Comparison of ENCODE assay signal across 8 cellular contexts in the genomic region with DNA sequence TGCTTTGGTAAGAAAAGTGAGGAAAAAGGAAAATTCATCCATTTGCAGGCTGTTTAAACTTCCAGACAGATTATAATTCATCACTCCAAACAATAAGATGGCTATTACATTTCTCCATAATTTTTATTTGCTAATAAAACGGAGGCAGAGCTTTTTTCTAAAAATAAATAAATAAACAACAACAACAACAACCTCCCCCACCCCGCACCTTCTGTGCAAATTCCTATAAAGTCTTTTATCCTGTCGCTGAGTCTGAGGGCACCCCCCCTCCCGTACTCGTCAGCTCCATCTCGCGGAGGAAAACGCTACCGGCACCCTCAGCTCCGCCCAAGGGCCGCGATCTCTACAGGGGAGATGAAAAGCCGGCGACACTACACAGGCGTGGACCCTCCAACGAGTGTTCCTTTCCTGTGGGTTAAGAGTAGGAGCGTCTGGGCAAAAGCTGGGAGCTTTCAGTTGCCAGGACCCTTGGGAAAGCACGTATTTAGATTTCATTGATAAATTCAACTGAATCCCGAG. TPM values are rescaled to one million over a fixed set of nuclear protein-coding genes. Genes with fewer than 3 reads are reported as not detected.
DNase-seq lines count a peak whose midpoint lies in the region; ATAC-seq and TF ChIP-seq lines count a peak whose summit lies in the region.

No MANE protein-coding gene starts in this region.

- H3K9me3 ChIP-seq in mononuclear cell (ENCODE audit: low read depth, low read length) = no peaks in the 10 kb centered on the region

- H3K27me3 ChIP-seq in mononuclear cell (ENCODE audit: insufficient read depth, low read length) = no peaks in the 10 kb centered on the region

- H3K4me3 ChIP-seq in epithelial cell of esophagus (ENCODE audit: low read length) (peak overlapping the region; percentile 69), mononuclear cell (ENCODE audit: low read length) (peak overlapping the region; percentile 54)

- TF ChIP-seq RAD21 in Ishikawa (IDR thresholded peaks at IDR 0.05; ENCODE audit: low read depth) = peak; percentile 69

- ATAC-seq in GM21526 (IDR thresholded peaks at IDR 0.05; ENCODE audit: low FRiP score, unreplicated experiment) = peak; percentile 54

- DNase-seq in COLO668 (lab: John Stamatoyannopoulos, UW; ENCODE audit: unreplicated experiment) (peak; percentile 74), OCI-M1 (lab: John Stamatoyannopoulos, UW) (peak; percentile 90), activated T-cell treated with anti-CD3 and anti-CD28 coated beads for 4 hours (peak; percentile 81), epithelial cell of esophagus (ENCODE audit: low read depth) (peak; percentile 88)
- peak; percentile 61 to 76 for DNase-seq in stimulated activated CD8-positive, alpha-beta memory T cell treated with anti-CD3 and anti-CD28 coated beads, Interleukin-4, amount 100 ng/mL, for 1 hour (ENCODE audit: low read depth in 2 of 2, low spot score in 1 of 2)

- TF ChIP-seq EP300 in Ishikawa (IDR thresholded peaks at IDR 0.05; ENCODE audit: borderline replicate concordance) = no peak

- H3K4me1 ChIP-seq in mononuclear cell (ENCODE audit: insufficient read depth, low read length) = peaks cover 23% of the 10 kb centered on the region

- peak; percentile 92 for TF ChIP-seq CTCF in epithelial cell of esophagus (IDR thresholded peaks at IDR 0.05; ENCODE audit: insufficient read depth, low read depth, low read length, missing control alignments)

TF ChIP-seq in Ishikawa, 13 proteins besides CTCF, POLR2A, EP300 and RAD21:
- TF ChIP-seq, protein P1, sequence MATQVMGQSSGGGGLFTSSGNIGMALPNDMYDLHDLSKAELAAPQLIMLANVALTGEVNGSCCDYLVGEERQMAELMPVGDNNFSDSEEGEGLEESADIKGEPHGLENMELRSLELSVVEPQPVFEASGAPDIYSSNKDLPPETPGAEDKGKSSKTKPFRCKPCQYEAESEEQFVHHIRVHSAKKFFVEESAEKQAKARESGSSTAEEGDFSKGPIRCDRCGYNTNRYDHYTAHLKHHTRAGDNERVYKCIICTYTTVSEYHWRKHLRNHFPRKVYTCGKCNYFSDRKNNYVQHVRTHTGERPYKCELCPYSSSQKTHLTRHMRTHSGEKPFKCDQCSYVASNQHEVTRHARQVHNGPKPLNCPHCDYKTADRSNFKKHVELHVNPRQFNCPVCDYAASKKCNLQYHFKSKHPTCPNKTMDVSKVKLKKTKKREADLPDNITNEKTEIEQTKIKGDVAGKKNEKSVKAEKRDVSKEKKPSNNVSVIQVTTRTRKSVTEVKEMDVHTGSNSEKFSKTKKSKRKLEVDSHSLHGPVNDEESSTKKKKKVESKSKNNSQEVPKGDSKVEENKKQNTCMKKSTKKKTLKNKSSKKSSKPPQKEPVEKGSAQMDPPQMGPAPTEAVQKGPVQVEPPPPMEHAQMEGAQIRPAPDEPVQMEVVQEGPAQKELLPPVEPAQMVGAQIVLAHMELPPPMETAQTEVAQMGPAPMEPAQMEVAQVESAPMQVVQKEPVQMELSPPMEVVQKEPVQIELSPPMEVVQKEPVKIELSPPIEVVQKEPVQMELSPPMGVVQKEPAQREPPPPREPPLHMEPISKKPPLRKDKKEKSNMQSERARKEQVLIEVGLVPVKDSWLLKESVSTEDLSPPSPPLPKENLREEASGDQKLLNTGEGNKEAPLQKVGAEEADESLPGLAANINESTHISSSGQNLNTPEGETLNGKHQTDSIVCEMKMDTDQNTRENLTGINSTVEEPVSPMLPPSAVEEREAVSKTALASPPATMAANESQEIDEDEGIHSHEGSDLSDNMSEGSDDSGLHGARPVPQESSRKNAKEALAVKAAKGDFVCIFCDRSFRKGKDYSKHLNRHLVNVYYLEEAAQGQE (IDR thresholded peaks at IDR 0.05; ENCODE audit: low read depth) = no peak
- TF ChIP-seq, protein P2, sequence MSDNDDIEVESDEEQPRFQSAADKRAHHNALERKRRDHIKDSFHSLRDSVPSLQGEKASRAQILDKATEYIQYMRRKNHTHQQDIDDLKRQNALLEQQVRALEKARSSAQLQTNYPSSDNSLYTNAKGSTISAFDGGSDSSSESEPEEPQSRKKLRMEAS (IDR thresholded peaks at IDR 0.05) = peak; percentile 35; the same call in 1 of the 2 replicates
- peak; percentile 48; the same call in 1 of the 2 replicates for TF ChIP-seq FOXM1 (IDR thresholded peaks at IDR 0.05; ENCODE audit: borderline replicate concordance, low read depth)

RNA-seq across cellular contexts. Expression of a gene that starts 1.0 kb away (rescaled TPM):
- total RNA-seq in mononuclear cell = 16.8 TPM

Comparison
In these comparisons a context has a peak if more than half of its experiments do, and no peak if none do; other contexts are left out.
1. Peak in every context shown above with its lines: DNase-seq, ATAC-seq and H3K4me3 ChIP-seq.